ENCODE assay signal across 23 cellular contexts in genomic region chr1:1194723-1195122, GRCh38. TPM values are rescaled to one million over a fixed set of nuclear protein-coding genes. Genes with fewer than 3 reads are reported as not detected.
"Had no signal": no experiment of that assay in that cellular context is flagged by ENCODE, and none has a peak within 500 bp of the region (broad histone marks: within the 10 kb centered on the region; RNA-seq: fewer than 3 reads in every experiment).

No MANE protein-coding gene starts in this region.

- H3K27ac Mint-ChIP-seq: activated CD4-positive, alpha-beta T cell treated with anti-CD3 and anti-CD28 coated beads, Interleukin-2, amount 10 ng/mL, durations not matched to agents 24 days and 14 days; activated CD8-positive, alpha-beta T cell treated with anti-CD3 and anti-CD28 coated beads, Interleukin-2, amount 10 ng/mL, durations not matched to agents 7 days and 5 days; activated naive CD8-positive, alpha-beta T cell treated with anti-CD3 and anti-CD28 coated beads, Interleukin-2, amount 50 U/mL, for 24 hours; brain; memory B cell; nephron progenitor cell; T-helper 2 cell treated with Interferon-gamma antibody and Interleukin-4, amounts not matched to agents 5 μg/mL and 100 μg/mL, for 36 hours had no signal

- H3K4me3 ChIP-seq: gastrocnemius medialis, stomach, suprapubic skin, tibial nerve had no signal

- H3K4me1 Mint-ChIP-seq: brain, memory B cell, nephron progenitor cell had no signal

- ATAC-seq: activated CD4-positive, CD25-positive, alpha-beta regulatory T cell treated with anti-CD3 and anti-CD28 coated beads, Interleukin-2, amount 50 U/mL, for 24 hours; activated CD8-positive, alpha-beta T cell treated with anti-CD3 and anti-CD28 coated beads, Interleukin-2, amount 10 ng/mL, durations not matched to agents 7 days and 5 days; activated naive CD8-positive, alpha-beta T cell treated with anti-CD3 and anti-CD28 coated beads, Interleukin-2, amount 50 U/mL, for 24 hours; gastrocnemius medialis; left cardiac atrium; right cardiac atrium had no signal

- H3K27me3 Mint-ChIP-seq: memory B cell had no signal

- H3K36me3 Mint-ChIP-seq: brain, memory B cell had no signal

- DNase-seq: activated CD4-positive, alpha-beta T cell treated with anti-CD3 and anti-CD28 coated beads, Interleukin-2, amount 10 ng/mL, durations not matched to agents 24 days and 14 days; activated CD8-positive, alpha-beta T cell treated with anti-CD3 and anti-CD28 coated beads, Interleukin-2, amount 10 ng/mL, durations not matched to agents 7 days and 5 days; activated naive CD4-positive, alpha-beta T cell treated with anti-CD3 and anti-CD28 coated beads, Interleukin-2, amount 50 U/mL, for 16 hours; activated naive CD8-positive, alpha-beta T cell treated with anti-CD3 and anti-CD28 coated beads, Interleukin-2, amount 50 U/mL, for 24 hours; effector memory CD4-positive, alpha-beta T cell; gastrocnemius medialis; head of caudate nucleus; hypothalamus; left cardiac atrium; nephron progenitor cell; right cardiac atrium; stimulated activated CD4-positive, alpha-beta T cell treated with anti-CD3 and anti-CD28 coated beads, Interleukin-4, amount 100 ng/mL, for 24 hours; stomach had no signal

- H3K4me3 Mint-ChIP-seq: activated CD4-positive, alpha-beta T cell treated with anti-CD3 and anti-CD28 coated beads, Interleukin-2, amount 10 ng/mL, durations not matched to agents 24 days and 14 days; activated CD8-positive, alpha-beta T cell treated with anti-CD3 and anti-CD28 coated beads, Interleukin-2, amount 10 ng/mL, durations not matched to agents 7 days and 5 days; activated naive CD8-positive, alpha-beta T cell treated with anti-CD3 and anti-CD28 coated beads, Interleukin-2, amount 50 U/mL, for 24 hours; brain; memory B cell; nephron progenitor cell; T-helper 2 cell treated with Interferon-gamma antibody and Interleukin-4, amounts not matched to agents 5 μg/mL and 100 μg/mL, for 36 hours had no signal

RNA-seq across cellular contexts. Expression of gene TNFRSF18, which starts 11.7 kb away (rescaled TPM):
- total RNA-seq: gastrocnemius medialis, pulmonary artery endothelial cell, urinary bladder had no signal

RNA-seq across cellular contexts. Expression of gene TTLL10, which starts 21.0 kb away (rescaled TPM):
- total RNA-seq: activated CD4-positive, alpha-beta T cell treated with anti-CD3 and anti-CD28 coated beads, Interleukin-2, amount 10 ng/mL, durations not matched to agents 24 days and 14 days; dermis microvascular lymphatic vessel endothelial cell; left cardiac atrium; liver; pulmonary artery endothelial cell; right cardiac atrium; suprapubic skin; tibial nerve; urinary bladder had no signal
